ENCODE assay signal across 8 cellular contexts in genomic region chr22:40535642-40536041, GRCh38.
DNase-seq lines count a peak whose midpoint lies in the region; ATAC-seq and TF ChIP-seq lines count a peak whose summit lies in the region.

No MANE protein-coding gene starts in this region.

- ATAC-seq in Panc1 = no peak

- BruUV-seq in Panc1 (replicated peaks; lab: Mats Ljungman, UMichigan) = no TSS peak

- H3K27ac ChIP-seq in DOHH2 (ENCODE audit: low read depth, low read length) (0 out of 2 replicates have a peak overlapping the region, but pooled peaks have one; percentile 77), Panc1 (ENCODE audit: low read length) (peak overlapping the region; percentile 94), skin epidermis (peak overlapping the region in 12 of 21 experiments; percentile 7 to 71 (median 57))

- CTCF ChIA-PET in Panc1 (lab: Charles Lee) = no interaction called here

- H3K4me1 ChIP-seq in DOHH2 (ENCODE audit: control insufficient read depth, low read length) (peaks cover 47% of the 10 kb centered on the region), Panc1 (ENCODE audit: control insufficient read depth, insufficient read depth, low read length) (peaks cover 36% of the 10 kb centered on the region)

- no peak for DNase-seq in Panc1 (ENCODE audit: low read depth, low spot score)
- peak; percentile 39 for DNase-seq in choroid plexus epithelial cell (ENCODE audit: low read depth)
- no peak for DNase-seq in NCI-H1048 (lab: John Stamatoyannopoulos, UW)
- no peak for DNase-seq in NCI-H526 treated with DMSO at 0.1 percent for 48 hours (lab: John Stamatoyannopoulos, UW)
- no peak for DNase-seq in NCI-H524 treated with DMSO at 0.1 percent for 48 hours (lab: John Stamatoyannopoulos, UW)
- DNase-seq in SHP77 (lab: John Stamatoyannopoulos, UW) = no peak

- H3K36me3 ChIP-seq in DOHH2 (ENCODE audit: control insufficient read depth, low read length) (no peaks in the 10 kb centered on the region; the same call in 1 of the 2 replicates), Panc1 (ENCODE audit: control insufficient read depth, insufficient read depth, low read length) (no peaks in the 10 kb centered on the region; the same call in 1 of the 2 replicates)

- no peaks in the 10 kb centered on the region for H4K20me1 ChIP-seq in DOHH2 (ENCODE audit: control insufficient read depth, insufficient read depth, low read depth, low read length)

- POLR2A ChIA-PET in Panc1 (lab: Charles Lee) = no interaction called here

- intact Hi-C loops in Panc1 (cut with micrococcal nuclease; ENCODE audit: unreplicated experiment) = no loop called here

- H3K9me3 ChIP-seq in DOHH2 (ENCODE audit: control insufficient read depth, insufficient read depth, low read length) (no peaks in the 10 kb centered on the region), Panc1 (ENCODE audit: control insufficient read depth, insufficient read depth, low read depth, low read length) (no peaks in the 10 kb centered on the region)

- H3K4me2 ChIP-seq in DOHH2 (ENCODE audit: low read length) = no peak overlapping the region

- no peaks in the 10 kb centered on the region for H3K9me2 ChIP-seq in DOHH2 (replicated peaks; ENCODE audit: control insufficient read depth, low read length)

- no peak for TF ChIP-seq CTCF in DOHH2 (IDR thresholded peaks at IDR 0.05; ENCODE audit: low read depth, low read length, poor library complexity, severe bottlenecking)
- TF ChIP-seq CTCF in Panc1 (IDR thresholded peaks at IDR 0.05) = no peak
- no peak for TF ChIP-seq CTCF in choroid plexus epithelial cell (conservative IDR thresholded peaks at IDR 0.05; ENCODE audit: low read depth, low read length)

- peaks cover 35% of the 10 kb centered on the region for H3K79me2 ChIP-seq in DOHH2 (ENCODE audit: control insufficient read depth, low read length)

- H3K27me3 ChIP-seq in DOHH2 (ENCODE audit: control insufficient read depth, low read length) (no peaks in the 10 kb centered on the region), Panc1 (ENCODE audit: control insufficient read depth, insufficient read depth, low read length) (no peaks in the 10 kb centered on the region)

- H3K4me3 ChIP-seq in DOHH2 (ENCODE audit: low read length) (no peak overlapping the region), Panc1 (ENCODE audit: low read depth in 2 of 2, low read length in 2 of 2) (no peak overlapping the region), choroid plexus epithelial cell (ENCODE audit: low read depth, low read length) (no peak overlapping the region), skin epidermis (no peak overlapping the region)

- in situ Hi-C loops in Panc1 (cut with HindIII; ENCODE audit: low pct_unique_long_range_greater_than_20kb, low sequenced_read_pairs) = loop anchor here (25.0 kb wide), 1 partner anchor 102 kb away; the partner anchor contains the start of gene MRTFA

- peaks cover 18% of the 10 kb centered on the region for H3F3A ChIP-seq in DOHH2 (ENCODE audit: control insufficient read depth, insufficient read depth)
